Comparison of ENCODE assay signal across 1 cellular context in genomic region chr6:28506807-28507475, GRCh38.
TF ChIP-seq lines count a peak whose summit lies in the region.

No MANE protein-coding gene starts in this region.

TF ChIP-seq in GM23338, 12 proteins besides CTCF, POLR2A, EP300 and RAD21:
- TF ChIP-seq REST (IDR thresholded peaks at IDR 0.05; ENCODE audit: unreplicated experiment) (no peak), ZNF114 (CRISPR knock-in tag; IDR thresholded peaks at IDR 0.05) (no peak), ZNF331 (CRISPR knock-in tag; IDR thresholded peaks at IDR 0.05; ENCODE audit: low read depth) (no peak), ETS1 (IDR thresholded peaks at IDR 0.05) (no peak), NANOG (IDR thresholded peaks at IDR 0.05; ENCODE audit: borderline replicate concordance) (no peak), POLR2AphosphoS5 (IDR thresholded peaks at IDR 0.05; ENCODE audit: low read depth) (no peak), ZNF462 (CRISPR knock-in tag; IDR thresholded peaks at IDR 0.05) (no peak), JUNB (IDR thresholded peaks at IDR 0.05; ENCODE audit: unreplicated experiment) (no peak), EZH2 (IDR thresholded peaks at IDR 0.05; ENCODE audit: low read depth, unreplicated experiment) (no peak), STAT1 (IDR thresholded peaks at IDR 0.05; ENCODE audit: unreplicated experiment) (no peak), CREB1 (CRISPR knock-in tag; IDR thresholded peaks at IDR 0.05; ENCODE audit: low read depth) (no peak), EZH2phosphoT487 (IDR thresholded peaks at IDR 0.05; ENCODE audit: unreplicated experiment) (no peak)
